Comparison of ENCODE assay signal across 9 cellular contexts in the genomic region with DNA sequence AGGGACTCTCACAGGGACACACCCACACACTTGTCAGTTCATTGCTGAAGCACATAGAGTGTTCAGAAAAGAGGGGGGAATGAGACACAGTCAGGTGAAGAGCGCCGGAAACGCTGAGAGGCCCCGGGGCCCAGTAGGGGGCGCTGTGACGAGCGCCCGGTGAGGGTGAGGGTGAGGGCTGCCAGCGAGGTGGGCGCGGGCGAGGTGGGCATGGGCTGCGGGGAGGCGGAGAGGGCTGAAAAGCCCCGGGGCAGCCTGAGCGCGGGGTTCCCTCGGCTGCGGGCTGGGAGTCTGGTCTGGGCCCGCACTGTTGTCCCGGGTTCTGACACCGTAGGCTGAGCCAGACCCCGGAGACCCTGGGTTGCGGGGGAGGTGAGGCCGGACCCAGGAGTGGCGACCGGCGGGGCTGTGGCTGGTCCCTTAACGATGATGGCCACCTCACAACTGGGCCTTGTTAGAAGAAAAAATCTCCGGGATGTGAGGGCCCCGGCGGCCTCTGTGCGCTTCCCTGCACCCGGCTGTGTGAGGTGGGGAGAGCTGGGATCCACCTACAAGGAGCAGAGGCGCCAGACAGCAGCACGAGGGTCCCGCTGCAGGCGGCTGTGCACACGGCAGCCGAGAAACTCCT.
DNase-seq lines count a peak whose midpoint lies in the region; ATAC-seq and TF ChIP-seq lines count a peak whose summit lies in the region.
"Had no signal": no experiment of that assay in that cellular context is flagged by ENCODE, and none has a peak within 500 bp of the region (broad histone marks: within the 10 kb centered on the region; RNA-seq: fewer than 3 reads in every experiment).

No MANE protein-coding gene starts in this region.

- peaks cover 4% of the 10 kb centered on the region for H3K27me3 Mint-ChIP-seq in activated CD4-positive, alpha-beta memory T cell treated with anti-CD3 and anti-CD28 coated beads, Interleukin-2, amount 10 ng/mL, durations not matched to agents 7 days and 5 days

- H3K9me3 ChIP-seq in BLaER1: no peaks in the 10 kb centered on the region
- H3K9me3 ChIP-seq: right lobe of liver had no signal

- POLR2A ChIA-PET in activated CD4-positive, alpha-beta memory T cell treated with anti-CD3 and anti-CD28 coated beads, Interleukin-2, amount 10 ng/mL, durations not matched to agents 7 days and 5 days (lab: Charles Lee): no interaction called here

- peaks cover 27% of the 10 kb centered on the region for H3K4me1 Mint-ChIP-seq in activated CD4-positive, alpha-beta memory T cell treated with anti-CD3 and anti-CD28 coated beads, Interleukin-2, amount 10 ng/mL, durations not matched to agents 7 days and 5 days

- no peaks in the 10 kb centered on the region for H3K9me3 Mint-ChIP-seq in activated CD4-positive, alpha-beta memory T cell treated with anti-CD3 and anti-CD28 coated beads, Interleukin-2, amount 10 ng/mL, durations not matched to agents 7 days and 5 days

- H3K36me3 Mint-ChIP-seq in activated CD4-positive, alpha-beta memory T cell treated with anti-CD3 and anti-CD28 coated beads, Interleukin-2, amount 10 ng/mL, durations not matched to agents 7 days and 5 days (ENCODE audit: low read depth): no peaks in the 10 kb centered on the region

- peak; percentile 65 for DNase-seq in GM13976 (ENCODE audit: low spot score)
- DNase-seq in activated CD4-positive, alpha-beta memory T cell treated with anti-CD3 and anti-CD28 coated beads, Interleukin-2, amount 10 ng/mL, durations not matched to agents 7 days and 5 days: peak; percentile 15
- peak; percentile 83 for DNase-seq in left kidney (ENCODE audit: low read depth, low spot score)
- no peak for DNase-seq in NCI-H345 treated with DMSO at 0.1 percent for 48 hours (lab: John Stamatoyannopoulos, UW; ENCODE audit: unreplicated experiment)
- DNase-seq in C1 segment of cervical spinal cord (lab: John Stamatoyannopoulos, UW): no peak

- no peak overlapping the region; the same call in 1 of the 2 replicates for H3K9ac ChIP-seq in BLaER1

- H3K27ac Mint-ChIP-seq in activated CD4-positive, alpha-beta memory T cell treated with anti-CD3 and anti-CD28 coated beads, Interleukin-2, amount 10 ng/mL, durations not matched to agents 7 days and 5 days: no peak overlapping the region

- no peaks in the 10 kb centered on the region for H4K20me1 ChIP-seq in BLaER1

- CTCF ChIA-PET in activated CD4-positive, alpha-beta memory T cell treated with anti-CD3 and anti-CD28 coated beads, Interleukin-2, amount 10 ng/mL, durations not matched to agents 7 days and 5 days (lab: Charles Lee): no interaction called here

- H3K4me3 Mint-ChIP-seq in activated CD4-positive, alpha-beta memory T cell treated with anti-CD3 and anti-CD28 coated beads, Interleukin-2, amount 10 ng/mL, durations not matched to agents 7 days and 5 days: no peak overlapping the region

- H3K4me3 ChIP-seq in BLaER1: peak overlapping the region; percentile 9; the same call in 1 of the 2 replicates
- H3K4me3 ChIP-seq: right lobe of liver had no signal

- peak overlapping the region; percentile 83 for H3K27ac ChIP-seq in BLaER1
- H3K27ac ChIP-seq: right lobe of liver had no signal

- H3K36me3 ChIP-seq in BLaER1: no peaks in the 10 kb centered on the region
- H3K36me3 ChIP-seq: right lobe of liver had no signal

- in situ Hi-C loops in GM13976 (cut with MboI; ENCODE audit: low sequenced_read_pairs, unreplicated experiment): no loop called here

- H3K4me1 ChIP-seq in BLaER1: peaks cover 90% of the 10 kb centered on the region

- TF ChIP-seq CTCF in GM13976 (IDR thresholded peaks at IDR 0.05; ENCODE audit: borderline replicate concordance, control extremely low read depth, extremely low read depth, insufficient read depth, missing control alignments): no peak

- no peaks in the 10 kb centered on the region for H3K27me3 ChIP-seq in BLaER1
- H3K27me3 ChIP-seq: right lobe of liver had no signal

- ATAC-seq in GM18858 (IDR thresholded peaks at IDR 0.05; ENCODE audit: unreplicated experiment): no peak
- ATAC-seq in HG02981 (IDR thresholded peaks at IDR 0.05; ENCODE audit: unreplicated experiment): no peak
- ATAC-seq: right lobe of liver had no signal

- peak overlapping the region; percentile 89 for H3K4me2 ChIP-seq in BLaER1

Comparison
In these comparisons a context has a peak if more than half of its experiments do, and no peak if none do; other contexts are left out.
1. DNase-seq: peak in GM13976 (single experiment), activated CD4-positive, alpha-beta memory T cell treated with anti-CD3 and anti-CD28 coated beads, Interleukin-2, amount 10 ng/mL, durations not matched to agents 7 days and 5 days (single experiment) and left kidney (single experiment); none in NCI-H345 treated with DMSO at 0.1 percent for 48 hours (single experiment) and C1 segment of cervical spinal cord (0 of 14).